9 cellular contexts compared by ENCODE assay signal in the genomic region with DNA sequence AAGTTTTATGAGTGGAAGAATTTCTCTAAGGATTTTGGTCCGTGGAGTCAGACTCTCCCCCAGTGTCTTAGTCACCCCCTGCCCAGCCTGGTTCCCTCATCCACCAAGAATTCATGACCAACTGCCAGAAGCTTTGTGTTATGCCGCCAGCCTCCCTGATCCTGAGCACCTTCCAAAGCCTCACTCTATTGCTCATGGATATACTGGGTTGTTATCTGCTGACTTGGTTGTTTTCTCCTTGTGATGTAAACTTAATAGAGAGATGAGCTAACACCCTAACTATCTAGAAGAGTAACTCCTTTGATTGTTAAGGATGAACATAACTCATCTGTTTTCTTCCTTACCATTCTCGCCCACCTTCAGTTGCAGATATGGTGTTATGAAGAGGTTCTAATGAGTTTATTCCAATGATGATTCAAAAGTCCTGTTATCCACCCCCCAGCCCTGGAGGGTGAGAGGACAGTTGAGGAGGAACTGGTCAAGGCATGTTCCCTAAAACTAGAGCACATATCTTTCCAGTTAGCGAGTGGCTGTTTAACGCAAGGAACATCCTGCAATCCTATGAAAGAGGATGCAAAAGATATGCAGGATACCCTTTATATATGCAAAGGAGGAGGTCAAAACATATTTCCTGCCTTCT. TPM values are rescaled to one million over a fixed set of nuclear protein-coding genes. Genes with fewer than 3 reads are reported as not detected.
DNase-seq lines count a peak whose midpoint lies in the region; ATAC-seq, FAIRE-seq and TF ChIP-seq lines count a peak whose summit lies in the region.
"Had no signal": no experiment of that assay in that cellular context is flagged by ENCODE, and none has a peak within 500 bp of the region (broad histone marks: within the 10 kb centered on the region; RNA-seq: fewer than 3 reads in every experiment).

No MANE protein-coding gene starts in this region.

- H3K9ac ChIP-seq in skeletal muscle satellite cell (ENCODE audit: low read depth, low read length) = no peak overlapping the region

- no peak for TF ChIP-seq CTCF in left lung (IDR thresholded peaks at IDR 0.05)

- H3K27me3 ChIP-seq in skeletal muscle satellite cell (ENCODE audit: control insufficient read depth, insufficient read depth, low read length) (peaks cover 4% of the 10 kb centered on the region), left lung (no peaks in the 10 kb centered on the region)

- ATAC-seq in left lung = no peak

- peak; percentile 11 for FAIRE-seq in GM19239 (lab: Jason Lieb, UNC)

- peaks cover 24% of the 10 kb centered on the region for H3K4me1 ChIP-seq in skeletal muscle satellite cell (ENCODE audit: control insufficient read depth, insufficient read depth, low read length)
- H3K4me1 ChIP-seq in left lung = peaks cover 9 to 33% of the 10 kb centered on the region in 2 donors

- H3K4me2 ChIP-seq in skeletal muscle satellite cell (ENCODE audit: low read length) = peak overlapping the region; percentile 92

- peak overlapping the region in 1 of 2 donors; percentile 85 for H3K27ac ChIP-seq in left lung

- DNase-seq in GM19239 (ENCODE audit: insufficient read length, low spot score) = no peak
- peak; percentile 40 for DNase-seq in OCI-M1 (lab: John Stamatoyannopoulos, UW)
- DNase-seq in fibroblast of peridontal ligament (ENCODE audit: extremely low read depth) = peak; percentile 72
- DNase-seq in left lung = no peak
- DNase-seq in activated CD4-positive, alpha-beta T cell treated with anti-CD3 and anti-CD28 coated beads for 4 hours = no peak
- DNase-seq in NCI-H1417 (lab: John Stamatoyannopoulos, UW) = no peak
- DNase-seq: foreskin melanocyte had no signal

- H3K36me3 ChIP-seq in skeletal muscle satellite cell (ENCODE audit: insufficient read depth, low read length) (peaks cover under 1% of the 10 kb centered on the region), left lung (peaks cover 0 to 7% of the 10 kb centered on the region in 2 donors)

- peak overlapping the region; percentile 77 for H3K4me3 ChIP-seq in skeletal muscle satellite cell (ENCODE audit: low read length)
- H3K4me3 ChIP-seq in left lung = no peak overlapping the region

- no peaks in the 10 kb centered on the region for H3K9me3 ChIP-seq in skeletal muscle satellite cell (replicated peaks; ENCODE audit: low read length)
- H3K9me3 ChIP-seq in left lung = no peaks in the 10 kb centered on the region

- intact Hi-C loops in left lung (cut with DNase I) = no loop called here

RNA-seq across cellular contexts. Expression of a gene that starts 1.5 kb away (rescaled TPM):
- 133 and 148 TPM in 2 replicates for total RNA-seq in skeletal muscle satellite cell (2012; rRNA removed)
- 100 to 1,000 TPM in 1 of 2 donors, 10 to 100 TPM in 1; 72.8 to 117 TPM for total RNA-seq in left lung

RNA-seq across cellular contexts. Expression of a gene that starts 16.3 kb away (rescaled TPM):
- 0.22 TPM in 1 of 2 replicates, not detected in the other for total RNA-seq in skeletal muscle satellite cell (2012; rRNA removed)
- total RNA-seq in left lung = under 1 TPM in 1 of 2 donors, not detected in 1; 0.76 TPM

RNA-seq across cellular contexts. Expression of a gene that starts 36.1 kb away (rescaled TPM):
- 6.8 and 15.1 TPM in 2 replicates for total RNA-seq in skeletal muscle satellite cell (2012; rRNA removed)
- total RNA-seq in left lung = 1 to 10 TPM in 1 of 2 donors, under 1 TPM in 1; 0.61 to 1.7 TPM
- total RNA-seq: activated CD4-positive, alpha-beta T cell treated with anti-CD3 and anti-CD28 coated beads, Interleukin-2, amount 10 ng/mL, durations not matched to agents 7 days and 5 days had no signal

RNA-seq across cellular contexts. Expression of a gene that starts 51.6 kb away (rescaled TPM):
- total RNA-seq in skeletal muscle satellite cell (2012; rRNA removed) = not detected in 2 replicates
- total RNA-seq in left lung = not detected
- total RNA-seq: activated CD4-positive, alpha-beta T cell treated with anti-CD3 and anti-CD28 coated beads, Interleukin-2, amount 10 ng/mL, durations not matched to agents 7 days and 5 days had no signal

RNA-seq across cellular contexts. Expression of a gene that starts 51.7 kb away (rescaled TPM):
- 25.6 and 26.9 TPM in 2 replicates for total RNA-seq in skeletal muscle satellite cell (2012; rRNA removed)
- total RNA-seq in left lung = 100 to 1,000 TPM in 1 of 2 donors, 10 to 100 TPM in 1; 47.6 to 107 TPM

Comparison
In these comparisons a context has a peak if more than half of its experiments do, and no peak if none do; other contexts are left out.
1. DNase-seq: peak in OCI-M1 (single experiment) and fibroblast of peridontal ligament (single experiment); none in GM19239 (single experiment), left lung (0 of 2), activated CD4-positive, alpha-beta T cell treated with anti-CD3 and anti-CD28 coated beads for 4 hours (0 of 2) and NCI-H1417 (0 of 3).